Comparison of ENCODE assay signal across 26 cellular contexts in genomic region chr12:50742776-50743175, GRCh38.
"Had no signal": no experiment of that assay in that cellular context is flagged by ENCODE, and none has a peak within 500 bp of the region (broad histone marks: within the 10 kb centered on the region; RNA-seq: fewer than 3 reads in every experiment).

No MANE protein-coding gene starts in this region.

- DNase-seq: activated CD4-positive, alpha-beta memory T cell treated with anti-CD3 and anti-CD28 coated beads, Interleukin-2, amount 10 ng/mL, durations not matched to agents 7 days and 5 days; activated CD4-positive, alpha-beta T cell treated with anti-CD3 and anti-CD28 coated beads for 1 hour; activated CD4-positive, alpha-beta T cell treated with anti-CD3 and anti-CD28 coated beads for 4 hours; activated CD4-positive, alpha-beta T cell treated with anti-CD3 and anti-CD28 coated beads, Interleukin-2, amount 10 ng/mL, durations not matched to agents 7 days and 5 days; activated CD4-positive, alpha-beta T cell treated with anti-CD3 and anti-CD28 coated beads, Interleukin-2, amount 50 U/mL, for 4 hours; activated gamma-delta T cell; activated naive CD4-positive, alpha-beta T cell; activated naive CD4-positive, alpha-beta T cell treated with anti-CD3 and anti-CD28 coated beads, Interleukin-2, amount 10 ng/mL, durations not matched to agents 7 days and 5 days; activated naive CD8-positive, alpha-beta T cell treated with anti-CD3 and anti-CD28 coated beads, Interleukin-2, amount 10 ng/mL, durations not matched to agents 7 days and 5 days; activated T-cell treated with anti-CD3 and anti-CD28 coated beads, Interleukin-2, amount 50 U/mL, for 24 hours; activated T-cell treated with anti-CD3 and anti-CD28 coated beads, Interleukin-2, amount 50 U/mL, for 72 hours; central memory CD4-positive, alpha-beta T cell; cerebellar nuclear complex; dorsolateral prefrontal cortex; effector memory CD4-positive, alpha-beta T cell; endodermal cell; foreskin keratinocyte; gastrocnemius medialis; glutamatergic neuron; heart left ventricle; T-helper 1 cell; T-helper 17 cell; T1000 had no signal

- ATAC-seq: activated naive CD4-positive, alpha-beta T cell treated with anti-CD3 and anti-CD28 coated beads, Interleukin-2, amount 50 U/mL, for 72 hours; activated T-cell treated with anti-CD3 and anti-CD28 coated beads, Interleukin-2, amount 50 U/mL, for 72 hours; esophagus mucosa; foreskin keratinocyte; gastrocnemius medialis; heart left ventricle; T-helper 17 cell; WTC11 had no signal
